Comparison of ENCODE assay signal across 12 cellular contexts in the genomic region with DNA sequence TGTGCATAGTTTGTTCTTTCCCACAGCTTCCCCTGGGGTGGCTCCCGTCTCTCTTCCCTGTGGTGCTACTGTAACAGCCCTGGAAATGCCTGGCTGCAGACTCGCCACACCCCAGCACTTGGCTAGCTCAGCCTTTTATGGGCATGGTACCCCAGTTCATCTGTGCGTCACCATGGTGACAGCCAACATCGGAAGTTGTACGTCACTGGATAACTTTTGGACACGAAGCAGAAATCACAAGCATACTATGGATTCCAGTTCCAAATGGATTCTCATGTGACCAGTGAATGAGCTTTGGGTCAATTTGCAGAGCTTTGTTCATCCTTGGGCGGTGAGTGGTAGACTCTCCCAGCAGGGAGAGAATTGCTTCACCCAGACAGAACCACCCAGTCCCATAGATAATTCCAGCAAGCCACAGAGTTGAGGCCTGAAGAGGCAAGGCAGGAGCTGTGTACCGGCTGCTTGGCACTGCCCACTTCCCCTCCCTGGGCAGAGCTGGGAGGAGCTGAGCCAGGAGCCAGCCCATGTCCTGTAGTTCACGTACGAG. TPM values are rescaled to one million over a fixed set of nuclear protein-coding genes. Genes with fewer than 3 reads are reported as not detected.
A peak's percentile ranks its signal among the peaks of the same experiment; 100 is the strongest.
DNase-seq lines count a peak whose midpoint lies in the region; ATAC-seq, FAIRE-seq and TF ChIP-seq lines count a peak whose summit lies in the region.
"Had no signal": no experiment of that assay in that cellular context is flagged by ENCODE, and none has a peak within 500 bp of the region (broad histone marks: within the 10 kb centered on the region; RNA-seq: fewer than 3 reads in every experiment).

No MANE protein-coding gene starts in this region.

- no peak overlapping the region for H3K4me2 ChIP-seq in smooth muscle cell
- H3K4me2 ChIP-seq: GM23338 had no signal

- 48% methylated on average over 10 of the region's 10 CpGs for WGBS in smooth muscle cell (ENCODE audit: low lambda C conversion rate)

- peaks cover 47% of the 10 kb centered on the region for H3K27me3 Mint-ChIP-seq in T-helper 17 cell

- DNase-seq in H54 (ENCODE audit: insufficient read length, low spot score) (no peak), left lung (no peak), smooth muscle cell (lab: John Stamatoyannopoulos, UW; ENCODE audit: unreplicated experiment) (no peak), NCI-H1092 (lab: John Stamatoyannopoulos, UW) (no peak), HCEC 1CT (no peak), T-helper 17 cell (no peak), HuH-7 (ENCODE audit: low spot score) (no peak)
- DNase-seq: activated CD4-positive, alpha-beta T cell treated with anti-CD3 and anti-CD28 coated beads for 36 hours; NCI-H1417 treated with DMSO at 0.1 percent for 48 hours had no signal

- H3K4me3 ChIP-seq in duodenal mucosa (ENCODE audit: low read depth in 1 of 2, low read length in 2 of 2) (no peak overlapping the region), left lung (no peak overlapping the region), smooth muscle cell (no peak overlapping the region)
- H3K4me3 ChIP-seq: GM23338 had no signal

- H3K9ac ChIP-seq in duodenal mucosa (ENCODE audit: low read depth in 1 of 2, low read length in 2 of 2) (no peak overlapping the region), smooth muscle cell (ENCODE audit: low read depth) (peak overlapping the region; percentile 78)

- H3K9me3 ChIP-seq in duodenal mucosa (ENCODE audit: control insufficient read depth in 1 of 2, low read length in 2 of 2): no peaks in the 10 kb centered on the region
- H3K9me3 ChIP-seq in left lung: no peaks in the 10 kb centered on the region
- H3K9me3 ChIP-seq in smooth muscle cell (replicated peaks; ENCODE audit: low read depth): no peaks in the 10 kb centered on the region
- no peaks in the 10 kb centered on the region for H3K9me3 ChIP-seq in T-helper 17 cell (ENCODE audit: control insufficient read depth, low read length, poor library complexity, severe bottlenecking)

- H3K27ac Mint-ChIP-seq in T-helper 17 cell: no peak overlapping the region
- H3K27ac Mint-ChIP-seq: activated CD4-positive, alpha-beta T cell treated with anti-CD3 and anti-CD28 coated beads for 36 hours; activated naive CD8-positive, alpha-beta T cell; GM23338 had no signal

- H3K27me3 ChIP-seq in duodenal mucosa (ENCODE audit: control insufficient read depth in 1 of 2, insufficient read depth in 2 of 2, low read length in 2 of 2): no peaks in the 10 kb centered on the region
- H3K27me3 ChIP-seq in left lung: no peaks in the 10 kb centered on the region
- no peaks in the 10 kb centered on the region for H3K27me3 ChIP-seq in smooth muscle cell (ENCODE audit: low read depth)

- H4K20me1 ChIP-seq in smooth muscle cell (ENCODE audit: low read depth): peaks cover 22% of the 10 kb centered on the region

- TF ChIP-seq CTCF in left lung (IDR thresholded peaks at IDR 0.05) (no peak), smooth muscle cell (IDR thresholded peaks at IDR 0.05; ENCODE audit: borderline replicate concordance, insufficient read depth, poor library complexity, severe bottlenecking) (no peak)

- peaks cover 93% of the 10 kb centered on the region for H3K79me2 ChIP-seq in smooth muscle cell (ENCODE audit: low read depth)

- no peak for TF ChIP-seq POLR2A in H54 (IDR thresholded peaks at IDR 0.05; ENCODE audit: low read depth, low read length)

- intact Hi-C loops in left lung (cut with DNase I): no loop called here

- no peaks in the 10 kb centered on the region for H3K36me3 Mint-ChIP-seq in T-helper 17 cell (ENCODE audit: low read depth)
- H3K36me3 Mint-ChIP-seq: activated naive CD8-positive, alpha-beta T cell had no signal

- no peak overlapping the region for H2AFZ ChIP-seq in smooth muscle cell (ENCODE audit: low read depth)
- H2AFZ ChIP-seq: GM23338 had no signal

- H3K36me3 ChIP-seq in duodenal mucosa (ENCODE audit: control insufficient read depth in 1 of 2, insufficient read depth in 2 of 2, low read length in 2 of 2) (no peaks in the 10 kb centered on the region), left lung (peaks cover 0 to 8% of the 10 kb centered on the region in 2 donors), smooth muscle cell (ENCODE audit: low read depth) (peaks cover 4% of the 10 kb centered on the region)

- H3K4me3 Mint-ChIP-seq in T-helper 17 cell: no peak overlapping the region
- H3K4me3 Mint-ChIP-seq: activated CD4-positive, alpha-beta T cell treated with anti-CD3 and anti-CD28 coated beads for 36 hours; activated naive CD8-positive, alpha-beta T cell; GM23338 had no signal

- ATAC-seq in left lung: peak; percentile 67
- no peak for ATAC-seq in T-helper 17 cell
- ATAC-seq: activated CD4-positive, alpha-beta T cell treated with anti-CD3 and anti-CD28 coated beads for 36 hours; GM23338 had no signal

- H3K27ac ChIP-seq in duodenal mucosa (ENCODE audit: low read depth, low read length) (peak overlapping the region; percentile 39), left lung (peak overlapping the region; percentile 15 to 25), smooth muscle cell (ENCODE audit: low read depth) (peak overlapping the region; percentile 97)

- peak; percentile 6 for FAIRE-seq in H54 (lab: Jason Lieb, UNC)

- peaks cover 4 to 5% of the 10 kb centered on the region in 2 donors for H3K4me1 ChIP-seq in duodenal mucosa (ENCODE audit: control insufficient read depth in 1 of 2, insufficient read depth in 2 of 2, low read length in 2 of 2)
- peaks cover 0 to 12% of the 10 kb centered on the region in 2 donors for H3K4me1 ChIP-seq in left lung
- H3K4me1 ChIP-seq in smooth muscle cell (ENCODE audit: low read depth): peaks cover 15% of the 10 kb centered on the region

- peaks cover 69% of the 10 kb centered on the region for H3F3A ChIP-seq in smooth muscle cell (ENCODE audit: low read depth)

- no peaks in the 10 kb centered on the region for H3K4me1 Mint-ChIP-seq in T-helper 17 cell
- H3K4me1 Mint-ChIP-seq: activated CD4-positive, alpha-beta T cell treated with anti-CD3 and anti-CD28 coated beads for 36 hours had no signal

RNA-seq across cellular contexts. Expression of a gene that starts 54.4 kb away (rescaled TPM):
- 100 to 1,000 TPM; 343 to 638 TPM for total RNA-seq in left lung
- 1,456 and 1,535 TPM in 2 replicates for total RNA-seq in smooth muscle cell
- polyA plus RNA-seq in smooth muscle cell: 2,012 and 2,786 TPM in 2 replicates
- 1 to 10 TPM in 1 of 2 donors, under 1 TPM in 1; 0.07 to 1.9 TPM for total RNA-seq in T-helper 17 cell
- total RNA-seq: activated CD4-positive, alpha-beta T cell treated with anti-CD3 and anti-CD28 coated beads for 36 hours had no signal

RNA-seq across cellular contexts. Expression of a gene that starts 54.5 kb away (rescaled TPM):
- total RNA-seq in left lung: 1,000 to 10,000 TPM in 1 of 2 donors, 100 to 1,000 TPM in 1; 418 to 1,057 TPM
- 4,372 and 5,353 TPM in 2 replicates for total RNA-seq in smooth muscle cell
- polyA plus RNA-seq in smooth muscle cell: 1,844 and 2,409 TPM in 2 replicates
- under 1 TPM in 1 of 2 donors, not detected in 1; 0.37 TPM for total RNA-seq in T-helper 17 cell

Comparison
In these comparisons a context has a peak if more than half of its experiments do, and no peak if none do; other contexts are left out.
1. H3K27ac ChIP-seq: peak in every context shown above with its lines; median percentile 97 in smooth muscle cell; 39 in duodenal mucosa; 20 in left lung.
2. RNA of a gene that starts 54.4 kb away (total RNA-seq): 1,456 to 1,535 TPM in smooth muscle cell and 343 to 638 TPM in left lung; 0.07 to 1.9 TPM in T-helper 17 cell; every median in the first group is over 100 times any median in the second.
3. RNA of a gene that starts 54.5 kb away (total RNA-seq): 4,372 to 5,353 TPM in smooth muscle cell and 418 to 1,057 TPM in left lung; 0.37 TPM in T-helper 17 cell; every median in the first group is over 100 times any median in the second.